In genomic region chr16:29700253-29700987, GRCh38 we compare ENCODE assay signal across 8 cellular contexts. TPM values are rescaled to one million over a fixed set of nuclear protein-coding genes. Genes with fewer than 3 reads are reported as not detected.
DNase-seq lines count a peak whose midpoint lies in the region; ATAC-seq, FAIRE-seq and TF ChIP-seq lines count a peak whose summit lies in the region.

No MANE protein-coding gene starts in this region.

- H3K36me3 Mint-ChIP-seq in CD4-positive, alpha-beta T cell (ENCODE audit: low read depth), result no peaks in the 10 kb centered on the region

- H3K27me3 Mint-ChIP-seq in CD4-positive, alpha-beta T cell, result no peaks in the 10 kb centered on the region

- CTCF ChIA-PET in CD4-positive, alpha-beta T cell (lab: Charles Lee), result interaction anchor here (0.6 to 5.3 kb wide), 32 partner anchors 8 to 332 kb away, joined by 3 to 60 read pairs (median 4); partner anchors contain the start of genes CDIPT, HIRIP3, INO80E and KCTD13

- no peaks in the 10 kb centered on the region for H3K9me3 ChIP-seq in CD4-positive, alpha-beta T cell (ENCODE audit: control insufficient read depth, low read length)

- peaks cover 40% of the 10 kb centered on the region for H3K4me1 Mint-ChIP-seq in CD4-positive, alpha-beta T cell (ENCODE audit: low read depth)

- no peak overlapping the region for H3K4me3 ChIP-seq in epithelial cell of esophagus (ENCODE audit: low read length)

- H3K27me3 ChIP-seq in CD4-positive, alpha-beta T cell (ENCODE audit: control insufficient read depth, insufficient read depth, low read length), result no peaks in the 10 kb centered on the region

- POLR2A ChIA-PET in CD4-positive, alpha-beta T cell (lab: Charles Lee), result interaction anchor here (1.0 to 5.0 kb wide), 23 partner anchors 11 to 305 kb away, joined by 3 to 102 read pairs (median 13); partner anchors contain the start of genes C16orf54, HIRIP3, INO80E and KIF22

- peak; percentile 54 for FAIRE-seq in HTR-8/SVneo (lab: Jason Lieb, UNC)

- peak overlapping the region; percentile 94 for H3K27ac Mint-ChIP-seq in CD4-positive, alpha-beta T cell

- TF ChIP-seq CTCF in CD4-positive, alpha-beta T cell (IDR thresholded peaks at IDR 0.05), result peak; percentile 93
- TF ChIP-seq CTCF in epithelial cell of esophagus (IDR thresholded peaks at IDR 0.05; ENCODE audit: insufficient read depth, low read depth, low read length, missing control alignments), result peak; percentile 89

- peak overlapping the region; percentile 76 for H3K4me3 Mint-ChIP-seq in CD4-positive, alpha-beta T cell

- intact Hi-C loops in CD4-positive, alpha-beta T cell (cut with DNase I, micrococcal nuclease), result loop anchor here (1.0 to 5.0 kb wide), 10 partner anchors 10 to 307 kb away; partner anchors contain the start of genes KIF22 (in 1 of the 2), MAZ (in 1 of the 2) and PAGR1 (in 1 of the 2)

- ATAC-seq in CD4-positive, alpha-beta T cell (ENCODE audit: poor library complexity), result peak; percentile 19
- no peak for ATAC-seq in GM21367 (IDR thresholded peaks at IDR 0.05; ENCODE audit: unreplicated experiment)

- DNase-seq in CD4-positive, alpha-beta T cell, result peak; percentile 66 to 82 (median 72)
- peak; percentile 79 for DNase-seq in HTR-8/SVneo (ENCODE audit: insufficient read length, low spot score)
- DNase-seq in NOMO-1 treated with dmso at 0.1 percent for 144 hours (lab: John Stamatoyannopoulos, UW; ENCODE audit: unreplicated experiment), result peak; percentile 77
- peak; percentile 73 for DNase-seq in activated T-cell treated with anti-CD3 and anti-CD28 coated beads for 1 hour (ENCODE audit: low read depth)
- peak; percentile 88 for DNase-seq in epithelial cell of esophagus (ENCODE audit: low read depth)
- DNase-seq in myocyte (ENCODE audit: low read depth), result peak; percentile 80
- peak; percentile 81 for DNase-seq in stimulated activated CD8-positive, alpha-beta memory T cell treated with anti-CD3 and anti-CD28 coated beads, Interleukin-4, amount 100 ng/mL, for 48 hours

- no peak overlapping the region for H3K27ac ChIP-seq in CD4-positive, alpha-beta T cell (ENCODE audit: low read depth, low read length)

- no peaks in the 10 kb centered on the region for H3K9me3 Mint-ChIP-seq in CD4-positive, alpha-beta T cell

RNA-seq across cellular contexts. Expression of gene QPRT, which starts 21.4 kb away (rescaled TPM):
- total RNA-seq in CD4-positive, alpha-beta T cell, result under 1 TPM; 0.19 to 0.45 TPM
- total RNA-seq in myocyte, result 20.7 and 31.0 TPM in 2 replicates
- 8.2 TPM for polyA plus RNA-seq in myocyte (2012)

RNA-seq across cellular contexts. Expression of gene SPN, which starts 37.4 kb away (rescaled TPM):
- total RNA-seq in CD4-positive, alpha-beta T cell, result 10 to 100 TPM; 45.7 to 48.3 TPM
- total RNA-seq in myocyte, result not detected in 2 replicates
- not detected for polyA plus RNA-seq in myocyte (2012)

RNA-seq across cellular contexts. Expression of gene C16orf54, which starts 45.4 kb away (rescaled TPM):
- 100 to 1,000 TPM; 250 to 261 TPM for total RNA-seq in CD4-positive, alpha-beta T cell
- not detected in 2 replicates for total RNA-seq in myocyte
- not detected for polyA plus RNA-seq in myocyte (2012)

Comparison
In these comparisons a context has a peak if more than half of its experiments do, and no peak if none do; other contexts are left out.
1. RNA of gene QPRT, which starts 21.4 kb away (total RNA-seq): 20.7 to 31.0 TPM in myocyte; 0.19 to 0.45 TPM in CD4-positive, alpha-beta T cell; every median in the first group is over 10 times any median in the second.
2. RNA of gene SPN, which starts 37.4 kb away (total RNA-seq): 45.7 to 48.3 TPM in CD4-positive, alpha-beta T cell; not detected in myocyte; every median in the first group is over 10 times any median in the second.
3. RNA of gene C16orf54, which starts 45.4 kb away (total RNA-seq): 250 to 261 TPM in CD4-positive, alpha-beta T cell; not detected in myocyte; every median in the first group is over 100 times any median in the second.
4. Peak in every context shown above with its lines, with median percentiles within 50 percentile points of each other: DNase-seq.